13 cellular contexts compared by ENCODE assay signal in the genomic region with DNA sequence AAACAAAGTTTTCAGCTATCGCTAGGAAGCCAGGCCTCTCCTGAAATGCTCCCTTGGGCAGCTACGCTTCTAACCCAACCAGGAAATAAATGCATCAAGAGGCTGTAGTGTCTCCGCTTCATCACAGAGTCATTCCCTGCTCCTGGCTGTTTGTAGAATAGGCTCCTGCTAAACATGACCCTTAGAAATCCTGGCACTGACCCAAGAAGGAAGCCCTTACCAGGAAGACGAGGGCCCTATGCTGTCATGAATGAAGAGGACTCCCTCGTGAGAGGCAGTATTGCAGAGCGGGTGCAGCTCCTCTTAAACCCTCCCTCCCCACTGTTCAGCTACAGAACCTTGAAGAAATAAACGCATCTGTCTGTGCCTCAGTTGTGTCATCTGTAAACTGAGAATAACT. TPM values are rescaled to one million over a fixed set of nuclear protein-coding genes. Genes with fewer than 3 reads are reported as not detected.
DNase-seq lines count a peak whose midpoint lies in the region; ATAC-seq, FAIRE-seq and TF ChIP-seq lines count a peak whose summit lies in the region.
"Had no signal": no experiment of that assay in that cellular context is flagged by ENCODE, and none has a peak within 500 bp of the region (broad histone marks: within the 10 kb centered on the region; RNA-seq: fewer than 3 reads in every experiment).

No MANE protein-coding gene starts in this region.

- H3K36me3 ChIP-seq in pancreas, result no peaks in the 10 kb centered on the region

- intact Hi-C loops in pancreas (cut with DNase I), result no loop called here

- no peaks in the 10 kb centered on the region for H3K27me3 ChIP-seq in pancreas
- H3K27me3 ChIP-seq in foreskin keratinocyte, result no peaks in the 10 kb centered on the region

- no peak overlapping the region for H3K4me3 ChIP-seq in choroid plexus epithelial cell (ENCODE audit: low read depth, low read length)
- H3K4me3 ChIP-seq in pancreas, result no peak overlapping the region

- H3K27ac ChIP-seq in pancreas (peak overlapping the region in 1 of 4 donors; percentile 1), foreskin keratinocyte (no peak overlapping the region)

- peak; percentile 92 for DNase-seq in DMS153 treated with DMSO at 0.1 percent for 48 hours (lab: John Stamatoyannopoulos, UW; ENCODE audit: unreplicated experiment)
- DNase-seq in MV-4-11 (lab: John Stamatoyannopoulos, UW), result peak; percentile 30
- DNase-seq in choroid plexus epithelial cell (ENCODE audit: low read depth), result peak; percentile 44
- DNase-seq in pancreas, result peak in 1 of 6 donors; percentile 11
- DNase-seq in NK-92 (lab: John Stamatoyannopoulos, UW; ENCODE audit: unreplicated experiment), result no peak
- no peak for DNase-seq in foreskin keratinocyte
- no peak for DNase-seq in GM12891 (ENCODE audit: insufficient read length, low spot score)
- DNase-seq in activated T-cell treated with anti-CD3 and anti-CD28 coated beads, Interleukin-2, amount 50 U/mL, for 48 hours, result no peak
- DNase-seq: activated T-cell treated with anti-CD3 and anti-CD28 coated beads for 4 hours; cerebellar nuclear complex; H7; NCI-H524; stimulated activated naive CD8-positive, alpha-beta T cell treated with anti-CD3 and anti-CD28 coated beads, Interleukin-15, amount 100 ng/mL, for 72 hours had no signal

- TF ChIP-seq POLR2A in GM12891 (IDR thresholded peaks at IDR 0.05; ENCODE audit: low read depth, low read length), result no peak

- WGBS in pancreas, 2 donors, result 74 to 75% methylated on average over 7 of the region's 7 CpGs

- no peaks in the 10 kb centered on the region for H3K9me3 ChIP-seq in pancreas

- FAIRE-seq in pancreas (lab: Jason Lieb, UNC), result no peak
- FAIRE-seq in GM12891 (lab: Jason Lieb, UNC), result no peak

- peaks cover 31 to 35% (median 33%) of the 10 kb centered on the region in 3 donors for H3K4me1 ChIP-seq in pancreas
- no peaks in the 10 kb centered on the region for H3K4me1 ChIP-seq in foreskin keratinocyte

- ATAC-seq in pancreas (peak in 3 of 4 donors; percentile 8 to 57 (median 30)), foreskin keratinocyte (no peak)
- ATAC-seq: stimulated activated naive CD8-positive, alpha-beta T cell treated with anti-CD3 and anti-CD28 coated beads, Interleukin-15, amount 100 ng/mL, for 72 hours had no signal

- TF ChIP-seq CTCF in choroid plexus epithelial cell (conservative IDR thresholded peaks at IDR 0.05; ENCODE audit: low read depth, low read length) (no peak), pancreas (IDR thresholded peaks at IDR 0.05) (no peak), foreskin keratinocyte (conservative IDR thresholded peaks at IDR 0.05) (no peak)

TF ChIP-seq in GM12891, 5 proteins besides CTCF, POLR2A, EP300 and RAD21:
- no peak for TF ChIP-seq PAX5 (IDR thresholded peaks at IDR 0.05; ENCODE audit: insufficient read depth, low read length, severe bottlenecking)

RNA-seq across cellular contexts. Expression of a gene that starts 48.3 kb away (rescaled TPM):
- total RNA-seq in pancreas, result 1 to 10 TPM; 1.9 to 8.0 (median 2.6) TPM
- 1 to 10 TPM; 4.8 to 9.9 TPM for polyA plus RNA-seq in pancreas
- 5.7 and 5.9 TPM in 2 replicates for total RNA-seq in foreskin keratinocyte
- polyA plus RNA-seq in foreskin keratinocyte, result 2.6 and 2.9 TPM in 2 replicates
- polyA plus RNA-seq in GM12891 (2012; ENCODE audit: low read depth, missing spikeins), result 5.7 TPM

Comparison
In these comparisons a context has a peak if more than half of its experiments do, and no peak if none do; other contexts are left out.
1. DNase-seq: peak in DMS153 treated with DMSO at 0.1 percent for 48 hours (single experiment), MV-4-11 (single experiment) and choroid plexus epithelial cell (single experiment); none in NK-92 (single experiment), foreskin keratinocyte (0 of 2), GM12891 (single experiment) and activated T-cell treated with anti-CD3 and anti-CD28 coated beads, Interleukin-2, amount 50 U/mL, for 48 hours (0 of 2).